22 cellular contexts compared by ENCODE assay signal in the genomic region with DNA sequence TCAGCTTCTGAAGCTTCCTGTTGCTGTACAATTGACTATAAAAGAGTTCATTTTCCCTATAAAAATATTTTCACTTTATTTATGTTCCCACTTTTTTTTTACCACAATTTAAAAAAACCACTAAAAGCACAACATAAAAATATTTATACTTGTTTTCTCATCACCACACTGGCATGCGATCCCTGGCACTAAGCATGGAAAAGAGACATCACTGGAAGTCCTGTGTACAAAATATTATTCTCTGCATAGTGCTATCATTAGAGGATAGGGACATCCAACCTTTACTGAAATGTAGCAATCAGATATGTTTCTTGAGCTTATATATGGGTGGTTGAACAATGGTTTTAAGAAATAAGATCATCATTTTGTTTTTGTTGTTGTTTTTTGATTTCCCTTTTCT.
DNase-seq lines count a peak whose midpoint lies in the region; ATAC-seq and TF ChIP-seq lines count a peak whose summit lies in the region.
"Had no signal": no experiment of that assay in that cellular context is flagged by ENCODE, and none has a peak within 500 bp of the region (broad histone marks: within the 10 kb centered on the region; RNA-seq: fewer than 3 reads in every experiment).

No MANE protein-coding gene starts in this region.

- H3K4me3 ChIP-seq in SK-N-MC (no peak overlapping the region), mesendoderm (ENCODE audit: low read length) (no peak overlapping the region), gastroesophageal sphincter (no peak overlapping the region)
- H3K4me3 ChIP-seq: BLaER1, GM12878 had no signal

- H2BK5ac ChIP-seq in mesendoderm (ENCODE audit: low read length): no peak overlapping the region

- peak overlapping the region; percentile 18 for H3K18ac ChIP-seq in mesendoderm (ENCODE audit: low read length)

- WGBS in mesendoderm (ENCODE audit: extremely low coverage, insufficient coverage, low lambda C conversion rate): no CpG with 5 or more reads among the region's 1 CpG
- 11 to 50% methylated on average over 1 of the region's 1 CpG for WGBS in gastroesophageal sphincter (ENCODE audit: low coverage in 1 of 2), 2 donors

- H3K36me3 ChIP-seq in SK-N-MC (ENCODE audit: insufficient read depth, low read length) (no peaks in the 10 kb centered on the region), mesendoderm (ENCODE audit: control insufficient read depth, insufficient read depth, low read length) (no peaks in the 10 kb centered on the region), gastroesophageal sphincter (no peaks in the 10 kb centered on the region)
- H3K36me3 ChIP-seq: BLaER1 had no signal

- H2BK120ac ChIP-seq in mesendoderm (ENCODE audit: low read depth, low read length): peak overlapping the region; percentile 61

- ATAC-seq in HG02852 (IDR thresholded peaks at IDR 0.05; ENCODE audit: unreplicated experiment) (no peak), gastroesophageal sphincter (no peak)
- ATAC-seq: GM12878, PC-3 had no signal

- no peak overlapping the region for H2BK15ac ChIP-seq in mesendoderm (replicated peaks; ENCODE audit: low read depth)

- H3K79me1 ChIP-seq in mesendoderm (ENCODE audit: low read length): no peaks in the 10 kb centered on the region

- H3K4ac ChIP-seq in mesendoderm (ENCODE audit: low read depth, low read length): no peak overlapping the region

- H3K27ac ChIP-seq in SK-N-MC (no peak overlapping the region), mesendoderm (ENCODE audit: low read depth, low read length) (no peak overlapping the region), gastroesophageal sphincter (no peak overlapping the region)
- H3K27ac ChIP-seq: BLaER1, HL-60 had no signal

- no peaks in the 10 kb centered on the region for H3K27me3 ChIP-seq in mesendoderm (ENCODE audit: insufficient read depth, low read length, poor library complexity)
- H3K27me3 ChIP-seq in gastroesophageal sphincter: no peaks in the 10 kb centered on the region
- H3K27me3 ChIP-seq: BLaER1 had no signal

- H4K8ac ChIP-seq in mesendoderm (ENCODE audit: low read depth, low read length): no peak overlapping the region

- no peak overlapping the region for H3K56ac ChIP-seq in mesendoderm (ENCODE audit: low read length)

- H3K4me1 ChIP-seq in mesendoderm (ENCODE audit: control insufficient read depth, low read depth, low read length) (peaks cover 9% of the 10 kb centered on the region), gastroesophageal sphincter (peaks cover 0 to 27% (median 5%) of the 10 kb centered on the region in 3 donors)
- H3K4me1 ChIP-seq: BLaER1 had no signal

- no peak overlapping the region for H4K5ac ChIP-seq in mesendoderm (ENCODE audit: low read length)

- no peak for TF ChIP-seq POLR2A in gastroesophageal sphincter (IDR thresholded peaks at IDR 0.05)

- H3K23ac ChIP-seq in mesendoderm (ENCODE audit: low read length): no peak overlapping the region

- no peak for TF ChIP-seq EP300 in gastroesophageal sphincter (IDR thresholded peaks at IDR 0.05)

- no peaks in the 10 kb centered on the region for H3K9me3 ChIP-seq in SK-N-MC (ENCODE audit: low read depth, low read length)
- H3K9me3 ChIP-seq in gastroesophageal sphincter: no peaks in the 10 kb centered on the region
- H3K9me3 ChIP-seq: BLaER1 had no signal

- no peak for TF ChIP-seq CTCF in gastroesophageal sphincter (IDR thresholded peaks at IDR 0.05)

- DNase-seq in H4 (ENCODE audit: low spot score) (peak; percentile 8), SK-N-MC (ENCODE audit: low read depth, low spot score) (no peak), mesendoderm (no peak), NCI-H526 (lab: John Stamatoyannopoulos, UW) (no peak), NCI-H69 (lab: John Stamatoyannopoulos, UW) (no peak)
- DNase-seq: CD4-positive, alpha-beta T cell; COR-L47; DMS79; H9; KG1; NCI-H1694 treated with DMSO at 0.1 percent for 48 hours; NCI-H2081 treated with DMSO at 0.1 percent for 48 hours; NCI-H2171 treated with DMSO at 0.1 percent for 48 hours; NCI-H524 treated with DMSO at 0.1 percent for 48 hours; PC-3; RPMI8226; SHP77 had no signal

- no peaks in the 10 kb centered on the region for H3K79me2 ChIP-seq in mesendoderm (ENCODE audit: control insufficient read depth, insufficient read depth, low read length)

- H3K9ac ChIP-seq in SK-N-MC (ENCODE audit: insufficient read length): peak overlapping the region; percentile 48
- H3K9ac ChIP-seq in mesendoderm (ENCODE audit: low read length): no peak overlapping the region
- H3K9ac ChIP-seq: BLaER1 had no signal

- H2AK5ac ChIP-seq in mesendoderm (ENCODE audit: low read length): no peak overlapping the region

- no peak overlapping the region for H3K4me2 ChIP-seq in mesendoderm (ENCODE audit: low read length)
- H3K4me2 ChIP-seq: BLaER1 had no signal
